Comparison of ENCODE assay signal across 8 cellular contexts in genomic region chr6:144151010-144151727, GRCh38. TPM values are rescaled to one million over a fixed set of nuclear protein-coding genes. Genes with fewer than 3 reads are reported as not detected.
DNase-seq lines count a peak whose midpoint lies in the region; ATAC-seq and TF ChIP-seq lines count a peak whose summit lies in the region.

No MANE protein-coding gene starts in this region.

- peak; percentile 57 for ATAC-seq in GM21723 (IDR thresholded peaks at IDR 0.05; ENCODE audit: unreplicated experiment)
- peak; percentile 74 for ATAC-seq in natural killer cell treated with Interleukin-12 subunit alpha and Interleukin-12 subunit beta and Interleukin-15 and Interleukin-18, amount 100 ng/mL, for 72 hours

- H3K36me3 Mint-ChIP-seq in endodermal cell (ENCODE audit: low read depth) = no peaks in the 10 kb centered on the region
- peaks cover 34% of the 10 kb centered on the region for H3K36me3 Mint-ChIP-seq in natural killer cell treated with Interleukin-12 subunit alpha and Interleukin-12 subunit beta and Interleukin-15 and Interleukin-18, amount 100 ng/mL, for 72 hours

- H3K9me3 ChIP-seq in endodermal cell (ENCODE audit: control insufficient read depth, low read length) = no peaks in the 10 kb centered on the region
- H3K9me3 ChIP-seq in subcutaneous abdominal adipose tissue (ENCODE audit: control insufficient read depth in 5 of 5, low read length in 5 of 5) = no peaks in the 10 kb centered on the region

- DNase-seq in EH (ENCODE audit: low read depth) = peak; percentile 23
- DNase-seq in LNCaP clone FGC (ENCODE audit: low read depth) = no peak
- DNase-seq in activated CD4-positive, alpha-beta T cell treated with anti-CD3 and anti-CD28 coated beads, Interleukin-2, amount 50 U/mL, for 24 hours (ENCODE audit: low read depth in 1 of 2, low spot score in 1 of 2) = peak; percentile 45 to 66
- DNase-seq in endodermal cell = peak; percentile 69
- DNase-seq in natural killer cell treated with Interleukin-12 subunit alpha and Interleukin-12 subunit beta and Interleukin-15 and Interleukin-18, amount 100 ng/mL, for 72 hours (ENCODE audit: low spot score) = peak; percentile 82
- no peak for DNase-seq in cerebellum (ENCODE audit: low spot score)

- no peaks in the 10 kb centered on the region for H3K36me3 ChIP-seq in endodermal cell (ENCODE audit: control insufficient read depth, insufficient read depth, low read length)
- peaks cover 0 to 4% (median 0%) of the 10 kb centered on the region in 5 donors for H3K36me3 ChIP-seq in subcutaneous abdominal adipose tissue (ENCODE audit: control insufficient read depth in 5 of 5, insufficient read depth in 5 of 5, low read length in 5 of 5)

- H3K27me3 ChIP-seq in endodermal cell (ENCODE audit: control insufficient read depth, insufficient read depth, low read length, poor library complexity, severe bottlenecking) = peaks cover 47% of the 10 kb centered on the region
- no peaks in the 10 kb centered on the region for H3K27me3 ChIP-seq in subcutaneous abdominal adipose tissue (ENCODE audit: control insufficient read depth in 5 of 5, insufficient read depth in 4 of 5, low read length in 5 of 5)

- H3K27ac Mint-ChIP-seq in endodermal cell = no peak overlapping the region
- peak overlapping the region; percentile 97 to 100 for H3K27ac Mint-ChIP-seq in natural killer cell treated with Interleukin-12 subunit alpha and Interleukin-12 subunit beta and Interleukin-15 and Interleukin-18, amount 100 ng/mL, for 72 hours

- H3K27ac ChIP-seq in endodermal cell (ENCODE audit: low read depth, low read length) (no peak overlapping the region), subcutaneous abdominal adipose tissue (ENCODE audit: low read depth, low read length) (peak overlapping the region; percentile 99)

- H3K4me3 ChIP-seq in LNCaP clone FGC (ENCODE audit: low read depth, low read length) (peak overlapping the region; percentile 60), endodermal cell (ENCODE audit: low read length) (peak overlapping the region; percentile 85), subcutaneous abdominal adipose tissue (ENCODE audit: low read depth in 1 of 5, low read length in 5 of 5) (peak overlapping the region; percentile 65 to 90 (median 87))

- H3K9me3 Mint-ChIP-seq in endodermal cell = no peaks in the 10 kb centered on the region
- H3K9me3 Mint-ChIP-seq in natural killer cell treated with Interleukin-12 subunit alpha and Interleukin-12 subunit beta and Interleukin-15 and Interleukin-18, amount 100 ng/mL, for 72 hours = no peaks in the 10 kb centered on the region

- H3K4me1 Mint-ChIP-seq in endodermal cell = peaks cover 7% of the 10 kb centered on the region
- peaks cover 52 to 61% of the 10 kb centered on the region in 2 donors for H3K4me1 Mint-ChIP-seq in natural killer cell treated with Interleukin-12 subunit alpha and Interleukin-12 subunit beta and Interleukin-15 and Interleukin-18, amount 100 ng/mL, for 72 hours (ENCODE audit: low read depth in 2 of 2)

- 21 to 22% methylated on average over 13 to 15 of the region's 15 CpGs for WGBS in endodermal cell (ENCODE audit: insufficient coverage in 1 of 2, insufficient read length in 1 of 2), 2 experiments

- H3K9ac ChIP-seq in endodermal cell (ENCODE audit: extremely low read depth, low read length, poor library complexity, severe bottlenecking) (peak overlapping the region; percentile 21), subcutaneous abdominal adipose tissue (ENCODE audit: low read length in 5 of 5) (peak overlapping the region; percentile 75 to 99 (median 83))

- TF ChIP-seq CTCF in LNCaP clone FGC (IDR thresholded peaks at IDR 0.05; ENCODE audit: control insufficient read depth, extremely low read depth, insufficient read depth) = no peak
- TF ChIP-seq CTCF in endodermal cell (conservative IDR thresholded peaks at IDR 0.05) = no peak

- H3K4me1 ChIP-seq in endodermal cell (ENCODE audit: control insufficient read depth, insufficient read depth, low read length) (peaks cover under 1% of the 10 kb centered on the region), subcutaneous abdominal adipose tissue (ENCODE audit: control insufficient read depth in 5 of 5, insufficient read depth in 5 of 5, low read length in 5 of 5) (peaks cover 7 to 50% (median 42%) of the 10 kb centered on the region in 5 donors)

- peaks cover 71% of the 10 kb centered on the region for H3K27me3 Mint-ChIP-seq in endodermal cell (ENCODE audit: insufficient read depth)
- H3K27me3 Mint-ChIP-seq in natural killer cell treated with Interleukin-12 subunit alpha and Interleukin-12 subunit beta and Interleukin-15 and Interleukin-18, amount 100 ng/mL, for 72 hours = no peaks in the 10 kb centered on the region

- peak overlapping the region; percentile 74 for H3K4me3 Mint-ChIP-seq in endodermal cell
- peak overlapping the region; percentile 93 for H3K4me3 Mint-ChIP-seq in natural killer cell treated with Interleukin-12 subunit alpha and Interleukin-12 subunit beta and Interleukin-15 and Interleukin-18, amount 100 ng/mL, for 72 hours

RNA-seq across cellular contexts. Expression of gene STX11, which starts 0.9 kb away (rescaled TPM):
- under 1 TPM in 1 of 2 donors, not detected in 1; 0.29 TPM for total RNA-seq in endodermal cell
- polyA plus RNA-seq in endodermal cell (2013, experiment 1 of 2) = not detected
- polyA plus RNA-seq in endodermal cell (2013, experiment 2 of 2) = 0.33 TPM
- total RNA-seq in natural killer cell treated with Interleukin-12 subunit alpha and Interleukin-12 subunit beta and Interleukin-15 and Interleukin-18, amount 100 ng/mL, for 72 hours = 10 to 100 TPM; 52.7 to 98.0 TPM
- total RNA-seq in cerebellum = 1.2 TPM

RNA-seq across cellular contexts. Expression of gene SF3B5, which starts 55.8 kb away (rescaled TPM):
- 100 to 1,000 TPM; 124 to 138 TPM for total RNA-seq in endodermal cell
- polyA plus RNA-seq in endodermal cell (2013, experiment 1 of 2) = 171 TPM
- 167 TPM for polyA plus RNA-seq in endodermal cell (2013, experiment 2 of 2)
- total RNA-seq in natural killer cell treated with Interleukin-12 subunit alpha and Interleukin-12 subunit beta and Interleukin-15 and Interleukin-18, amount 100 ng/mL, for 72 hours = 100 to 1,000 TPM; 181 to 201 TPM
- 46.2 TPM for total RNA-seq in cerebellum

Comparison
In these comparisons a context has a peak if more than half of its experiments do, and no peak if none do; other contexts are left out.
1. DNase-seq: peak in EH (single experiment), activated CD4-positive, alpha-beta T cell treated with anti-CD3 and anti-CD28 coated beads, Interleukin-2, amount 50 U/mL, for 24 hours (2 of 2), endodermal cell (single experiment) and natural killer cell treated with Interleukin-12 subunit alpha and Interleukin-12 subunit beta and Interleukin-15 and Interleukin-18, amount 100 ng/mL, for 72 hours (single experiment); none in LNCaP clone FGC (single experiment) and cerebellum (single experiment).
2. RNA of gene STX11, which starts 0.9 kb away (total RNA-seq): 52.7 to 98.0 TPM in natural killer cell treated with Interleukin-12 subunit alpha and Interleukin-12 subunit beta and Interleukin-15 and Interleukin-18, amount 100 ng/mL, for 72 hours; 1.2 TPM in cerebellum (single experiment) and 0.29 TPM in endodermal cell; every median in the first group is over 10 times any median in the second.
3. Peak in every context shown above with its lines, with median percentiles within 50 percentile points of each other: H3K4me3 ChIP-seq.